ENCODE assay signal across 26 cellular contexts in the genomic region with DNA sequence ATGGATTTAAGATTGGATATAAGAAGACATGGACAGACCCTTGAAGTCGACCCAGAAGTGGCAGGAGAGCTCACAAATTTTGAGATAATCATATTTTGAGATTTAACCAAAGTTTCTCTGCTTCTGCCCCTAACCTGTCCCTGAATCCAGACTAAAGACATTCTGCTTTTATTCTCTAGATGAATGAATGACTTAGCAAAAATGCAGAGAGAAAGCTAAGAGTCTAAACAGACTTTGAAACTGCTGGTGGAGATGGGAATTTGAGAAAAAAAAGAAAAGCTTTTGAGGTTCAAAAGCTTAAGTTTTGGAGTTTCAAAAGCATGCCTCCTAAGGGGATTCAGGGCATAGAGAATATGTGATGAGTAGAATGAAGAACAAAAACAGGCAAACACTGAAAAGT.
"Had no signal": no experiment of that assay in that cellular context is flagged by ENCODE, and none has a peak within 500 bp of the region (broad histone marks: within the 10 kb centered on the region; RNA-seq: fewer than 3 reads in every experiment).

No MANE protein-coding gene starts in this region.

- H3K27ac ChIP-seq: ascending aorta, brain microvascular endothelial cell, epithelial cell of prostate, esophagus squamous epithelium, gastroesophageal sphincter, heart right ventricle had no signal

- H3K9me3 ChIP-seq: ascending aorta, esophagus squamous epithelium, gastroesophageal sphincter, heart right ventricle had no signal

- H3K4me3 Mint-ChIP-seq: activated B cell treated with CpG ODN at 0.5 μM for 24 hours; activated CD4-positive, alpha-beta memory T cell treated with anti-CD3 and anti-CD28 coated beads, Interleukin-2, amount 10 ng/mL, durations not matched to agents 7 days and 5 days; activated naive CD4-positive, alpha-beta T cell treated with anti-CD3 and anti-CD28 coated beads, Interleukin-2, amount 10 ng/mL, durations not matched to agents 7 days and 5 days; activated naive CD8-positive, alpha-beta T cell treated with anti-CD3 and anti-CD28 coated beads, Interleukin-2, amount 10 ng/mL, durations not matched to agents 7 days and 5 days; activated T-cell treated with anti-CD3 and anti-CD28 coated beads, Interleukin-2, amount 50 U/mL, for 24 hours; activated T-cell treated with anti-CD3 and anti-CD28 coated beads, Interleukin-2, amount 50 U/mL, for 72 hours; central memory CD8-positive, alpha-beta T cell had no signal

- H3K27ac Mint-ChIP-seq: activated B cell treated with CpG ODN at 0.5 μM for 24 hours; activated CD4-positive, alpha-beta memory T cell treated with anti-CD3 and anti-CD28 coated beads, Interleukin-2, amount 10 ng/mL, durations not matched to agents 7 days and 5 days; activated naive CD4-positive, alpha-beta T cell treated with anti-CD3 and anti-CD28 coated beads, Interleukin-2, amount 10 ng/mL, durations not matched to agents 7 days and 5 days; activated naive CD4-positive, alpha-beta T cell treated with anti-CD3 and anti-CD28 coated beads, Interleukin-2, amount 50 U/mL, for 72 hours; activated naive CD8-positive, alpha-beta T cell treated with anti-CD3 and anti-CD28 coated beads, Interleukin-2, amount 10 ng/mL, durations not matched to agents 7 days and 5 days; activated T-cell treated with anti-CD3 and anti-CD28 coated beads, Interleukin-2, amount 50 U/mL, for 24 hours; activated T-cell treated with anti-CD3 and anti-CD28 coated beads, Interleukin-2, amount 50 U/mL, for 72 hours had no signal

- ATAC-seq: activated CD4-positive, CD25-positive, alpha-beta regulatory T cell treated with anti-CD3 and anti-CD28 coated beads, Interleukin-2, amount 50 U/mL, for 24 hours; activated naive CD4-positive, alpha-beta T cell treated with anti-CD3 and anti-CD28 coated beads, Interleukin-2, amount 50 U/mL, for 72 hours; activated T-cell treated with anti-CD3 and anti-CD28 coated beads, Interleukin-2, amount 50 U/mL, for 72 hours; gastroesophageal sphincter; heart right ventricle had no signal

- H3K9me3 Mint-ChIP-seq: activated B cell treated with CpG ODN at 0.5 μM for 24 hours; activated CD4-positive, alpha-beta memory T cell treated with anti-CD3 and anti-CD28 coated beads, Interleukin-2, amount 10 ng/mL, durations not matched to agents 7 days and 5 days; activated naive CD4-positive, alpha-beta T cell treated with anti-CD3 and anti-CD28 coated beads, Interleukin-2, amount 10 ng/mL, durations not matched to agents 7 days and 5 days; activated naive CD8-positive, alpha-beta T cell treated with anti-CD3 and anti-CD28 coated beads, Interleukin-2, amount 10 ng/mL, durations not matched to agents 7 days and 5 days; activated T-cell treated with anti-CD3 and anti-CD28 coated beads, Interleukin-2, amount 50 U/mL, for 24 hours; central memory CD8-positive, alpha-beta T cell had no signal

- DNase-seq: activated B cell treated with CpG ODN at 0.5 μM for 24 hours; activated CD4-positive, alpha-beta memory T cell treated with anti-CD3 and anti-CD28 coated beads, Interleukin-2, amount 10 ng/mL, durations not matched to agents 7 days and 5 days; activated CD4-positive, alpha-beta T cell treated with anti-CD3 and anti-CD28 coated beads for 48 hours; activated CD8-positive, alpha-beta memory T cell treated with anti-CD3 and anti-CD28 coated beads, Interleukin-2, amount 50 U/mL, for 48 hours; activated gamma-delta T cell; activated naive CD4-positive, alpha-beta T cell; activated naive CD4-positive, alpha-beta T cell treated with anti-CD3 and anti-CD28 coated beads, Interleukin-2, amount 10 ng/mL, durations not matched to agents 7 days and 5 days; activated naive CD8-positive, alpha-beta T cell treated with anti-CD3 and anti-CD28 coated beads, Interleukin-2, amount 10 ng/mL, durations not matched to agents 7 days and 5 days; activated T-cell treated with anti-CD3 and anti-CD28 coated beads for 4 hours; activated T-cell treated with anti-CD3 and anti-CD28 coated beads, Interleukin-2, amount 50 U/mL, for 24 hours; activated T-cell treated with anti-CD3 and anti-CD28 coated beads, Interleukin-2, amount 50 U/mL, for 72 hours; brain microvascular endothelial cell; cortex of kidney; effector CD8-positive, alpha-beta T cell; esophagus squamous epithelium; foreskin melanocyte; heart right ventricle; hippocampal formation; T-helper 1 cell; T-helper 2 cell had no signal

- H3K27me3 Mint-ChIP-seq: activated B cell treated with CpG ODN at 0.5 μM for 24 hours; activated CD4-positive, alpha-beta memory T cell treated with anti-CD3 and anti-CD28 coated beads, Interleukin-2, amount 10 ng/mL, durations not matched to agents 7 days and 5 days; activated naive CD4-positive, alpha-beta T cell treated with anti-CD3 and anti-CD28 coated beads, Interleukin-2, amount 10 ng/mL, durations not matched to agents 7 days and 5 days; activated naive CD8-positive, alpha-beta T cell treated with anti-CD3 and anti-CD28 coated beads, Interleukin-2, amount 10 ng/mL, durations not matched to agents 7 days and 5 days; activated T-cell treated with anti-CD3 and anti-CD28 coated beads, Interleukin-2, amount 50 U/mL, for 24 hours; central memory CD8-positive, alpha-beta T cell had no signal

- H3K36me3 Mint-ChIP-seq: activated naive CD4-positive, alpha-beta T cell treated with anti-CD3 and anti-CD28 coated beads, Interleukin-2, amount 10 ng/mL, durations not matched to agents 7 days and 5 days had no signal

- H3K4me3 ChIP-seq: ascending aorta, esophagus squamous epithelium, gastroesophageal sphincter, heart right ventricle had no signal

- H3K27me3 ChIP-seq: ascending aorta, brain microvascular endothelial cell, esophagus squamous epithelium, gastroesophageal sphincter, heart right ventricle had no signal

- H3K36me3 ChIP-seq: ascending aorta, brain microvascular endothelial cell, esophagus squamous epithelium, gastroesophageal sphincter, heart right ventricle had no signal
